Comparison of ENCODE assay signal across 26 cellular contexts in the genomic region with DNA sequence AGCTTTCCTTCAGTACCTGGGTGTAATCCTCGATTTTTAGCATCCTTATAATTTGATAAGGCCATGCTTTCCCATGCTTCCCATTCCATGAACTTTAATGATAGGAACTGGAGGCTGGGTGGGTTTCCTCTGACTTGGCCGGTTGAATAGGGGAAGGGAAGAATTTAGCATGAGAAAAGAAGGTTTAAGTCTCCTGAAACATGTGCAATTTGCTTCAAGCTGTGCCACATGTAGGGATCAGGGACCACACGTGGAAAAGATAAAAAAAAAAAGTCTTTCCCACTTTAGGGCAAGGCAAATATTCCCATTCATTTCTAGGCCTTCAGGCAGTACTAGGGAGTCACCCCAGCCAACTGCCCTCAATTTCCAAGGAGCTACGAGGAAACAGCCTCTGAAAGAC.
"Had no signal": no experiment of that assay in that cellular context is flagged by ENCODE, and none has a peak within 500 bp of the region (broad histone marks: within the 10 kb centered on the region; RNA-seq: fewer than 3 reads in every experiment).

No MANE protein-coding gene starts in this region.

- H3K27me3 ChIP-seq: esophagus squamous epithelium, heart right ventricle, right atrium auricular region, sigmoid colon, stomach, thyroid gland, vagina had no signal

- H3K4me3 Mint-ChIP-seq: effector memory CD8-positive, alpha-beta T cell; memory B cell; naive thymus-derived CD4-positive, alpha-beta T cell; nephron; stimulated activated effector memory CD8-positive, alpha-beta T cell treated with anti-CD3 and anti-CD28 coated beads, Interleukin-12 subunit alpha, Interleukin-12 subunit beta, amount 100 ng/mL, for 72 hours had no signal

- ATAC-seq: effector memory CD8-positive, alpha-beta T cell; heart right ventricle; left lobe of liver; naive thymus-derived CD4-positive, alpha-beta T cell; stimulated activated effector memory CD8-positive, alpha-beta T cell treated with anti-CD3 and anti-CD28 coated beads, Interleukin-12 subunit alpha, Interleukin-12 subunit beta, amount 100 ng/mL, for 72 hours had no signal

- H3K4me1 Mint-ChIP-seq: memory B cell; nephron; stimulated activated effector memory CD8-positive, alpha-beta T cell treated with anti-CD3 and anti-CD28 coated beads, Interleukin-12 subunit alpha, Interleukin-12 subunit beta, amount 100 ng/mL, for 72 hours had no signal

- H3K27ac Mint-ChIP-seq: effector memory CD8-positive, alpha-beta T cell; memory B cell; naive thymus-derived CD4-positive, alpha-beta T cell; nephron; stimulated activated effector memory CD8-positive, alpha-beta T cell treated with anti-CD3 and anti-CD28 coated beads, Interleukin-12 subunit alpha, Interleukin-12 subunit beta, amount 100 ng/mL, for 72 hours had no signal

- H3K36me3 ChIP-seq: esophagus squamous epithelium, heart right ventricle, prostate gland, right atrium auricular region, sigmoid colon, stomach, thyroid gland, vagina had no signal

- FAIRE-seq: endometrium, kidney had no signal

- H3K27ac ChIP-seq: coronary artery, esophagus squamous epithelium, heart right ventricle, prostate gland, right atrium auricular region, sigmoid colon, stomach, thyroid gland, vagina had no signal

- H3K4me1 ChIP-seq: esophagus squamous epithelium, heart right ventricle, prostate gland, right atrium auricular region, sigmoid colon, stomach, thyroid gland, vagina had no signal

- DNase-seq: dermis blood vessel endothelial cell; effector memory CD8-positive, alpha-beta T cell; erythroblast; esophagus squamous epithelium; foreskin melanocyte; glutamatergic neuron; heart right ventricle; hippocampal formation; kidney; naive thymus-derived CD4-positive, alpha-beta T cell; sigmoid colon; stimulated activated CD4-positive, alpha-beta T cell treated with anti-CD3 and anti-CD28 coated beads, Interleukin-2, amount 100 ng/mL, for 24 hours; stimulated activated CD4-positive, alpha-beta T cell treated with anti-CD3 and anti-CD28 coated beads, Interleukin-4, amount 100 ng/mL, for 24 hours; stimulated activated naive CD4-positive, alpha-beta T cell treated with Interleukin-2 at 50 U/mL for 16 hours; stomach; thyroid gland had no signal

- H3K27me3 Mint-ChIP-seq: effector memory CD8-positive, alpha-beta T cell; memory B cell; naive thymus-derived CD4-positive, alpha-beta T cell had no signal

- H3K9me3 ChIP-seq: prostate gland, thyroid gland, vagina had no signal

- H3K4me3 ChIP-seq: coronary artery, esophagus squamous epithelium, heart right ventricle, lung, prostate gland, right atrium auricular region, sigmoid colon, stomach, thyroid gland, vagina had no signal

- H3K36me3 Mint-ChIP-seq: memory B cell; stimulated activated effector memory CD8-positive, alpha-beta T cell treated with anti-CD3 and anti-CD28 coated beads, Interleukin-12 subunit alpha, Interleukin-12 subunit beta, amount 100 ng/mL, for 72 hours had no signal
